Comparison of ENCODE assay signal across 1 cellular context in genomic region chr5:6384856-6385255, GRCh38.
TF ChIP-seq lines count a peak whose summit lies in the region.

No MANE protein-coding gene starts in this region.

TF ChIP-seq in GM23338, 12 proteins besides CTCF, POLR2A, EP300 and RAD21 (continued from another document):
- TF ChIP-seq ETS1 (IDR thresholded peaks at IDR 0.05) (no peak), STAT1 (IDR thresholded peaks at IDR 0.05; ENCODE audit: unreplicated experiment) (no peak), ZNF331 (CRISPR knock-in tag; IDR thresholded peaks at IDR 0.05; ENCODE audit: low read depth) (no peak), ZNF114 (CRISPR knock-in tag; IDR thresholded peaks at IDR 0.05) (no peak), REST (IDR thresholded peaks at IDR 0.05; ENCODE audit: unreplicated experiment) (no peak)
